15 cellular contexts compared by ENCODE assay signal in the genomic region with DNA sequence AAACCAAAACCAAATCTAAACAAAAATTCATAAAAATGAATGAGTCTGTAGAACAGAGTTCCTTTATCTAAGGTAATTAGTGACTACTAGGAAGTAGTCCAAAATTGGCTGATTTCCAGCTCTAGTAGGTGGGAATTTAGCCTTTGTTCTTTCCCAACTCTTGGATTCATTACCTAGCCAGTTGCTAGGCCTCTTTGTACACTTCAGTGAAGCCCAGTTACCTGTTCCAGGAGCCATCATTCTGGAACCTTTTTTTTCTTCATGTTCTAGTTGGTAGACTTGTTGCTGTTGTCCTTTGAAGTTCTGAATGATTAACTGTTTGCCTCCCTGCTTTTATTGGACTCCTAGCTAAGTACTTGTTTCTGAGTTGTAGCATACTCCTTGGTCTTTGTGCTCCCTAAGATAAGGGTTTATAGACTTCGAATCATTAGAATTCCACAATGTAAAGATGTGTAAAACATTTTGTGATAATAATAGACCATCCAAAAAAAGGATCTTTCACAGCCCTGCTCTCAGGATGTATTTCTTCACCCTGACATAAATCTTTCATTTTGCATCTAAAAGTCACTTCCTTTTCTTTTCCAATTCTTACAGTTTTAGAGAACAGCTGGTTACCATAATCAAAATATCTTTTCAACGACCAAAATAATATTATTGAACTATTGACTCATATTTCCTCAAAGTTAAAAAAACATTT. TPM values are rescaled to one million over a fixed set of nuclear protein-coding genes. Genes with fewer than 3 reads are reported as not detected.
A peak's percentile ranks its signal among the peaks of the same experiment; 100 is the strongest.
DNase-seq lines count a peak whose midpoint lies in the region; ATAC-seq, FAIRE-seq and TF ChIP-seq lines count a peak whose summit lies in the region.
"Had no signal": no experiment of that assay in that cellular context is flagged by ENCODE, and none has a peak within 500 bp of the region (broad histone marks: within the 10 kb centered on the region; RNA-seq: fewer than 3 reads in every experiment).

No MANE protein-coding gene starts in this region.

- peaks cover 0 to 2% of the 10 kb centered on the region in 2 donors for H3K4me1 ChIP-seq in kidney (ENCODE audit: control insufficient read depth in 1 of 2, insufficient read depth in 1 of 2, low read depth in 1 of 2, low read length in 2 of 2)
- H3K4me1 ChIP-seq: gastrocnemius medialis had no signal

- ATAC-seq in GM21619 (IDR thresholded peaks at IDR 0.05; ENCODE audit: unreplicated experiment) (peak; percentile 27), HG03280 (IDR thresholded peaks at IDR 0.05; ENCODE audit: unreplicated experiment) (no peak)
- ATAC-seq: gastrocnemius medialis had no signal

- H3K36me3 ChIP-seq in kidney (ENCODE audit: control insufficient read depth in 1 of 2, insufficient read depth in 2 of 2, low read length in 2 of 2), result no peaks in the 10 kb centered on the region
- H3K36me3 ChIP-seq: gastrocnemius medialis, neural progenitor cell had no signal

- no peak overlapping the region for H3K4me3 ChIP-seq in kidney (ENCODE audit: low read length in 2 of 2)
- H3K4me3 ChIP-seq: gastrocnemius medialis, neural progenitor cell had no signal

- no peak for TF ChIP-seq CTCF in kidney (IDR thresholded peaks at IDR 0.05; ENCODE audit: borderline replicate concordance, extremely low read depth, insufficient read depth)

- intact Hi-C loops in kidney (cut with DNase I), result no loop called here

- peak; percentile 77 for FAIRE-seq in kidney (lab: Jason Lieb, UNC)
- FAIRE-seq: HTR-8/SVneo had no signal

- H3K27ac ChIP-seq in kidney (ENCODE audit: low read depth in 2 of 2, low read length in 2 of 2), result no peak overlapping the region
- H3K27ac ChIP-seq: gastrocnemius medialis, neural progenitor cell had no signal

- DNase-seq in AML-193 (lab: John Stamatoyannopoulos, UW), result peak; percentile 24 to 41
- peak; percentile 47 to 93 for DNase-seq in NOMO-1 (lab: John Stamatoyannopoulos, UW; ENCODE audit: unreplicated experiment in 2 of 2)
- DNase-seq in kidney, result no peak
- DNase-seq in NK-92 (lab: John Stamatoyannopoulos, UW; ENCODE audit: unreplicated experiment), result no peak
- no peak for DNase-seq in NCI-H2081 (lab: John Stamatoyannopoulos, UW)
- DNase-seq in GM19238 (ENCODE audit: insufficient read length, low spot score), result no peak
- DNase-seq: activated CD8-positive, alpha-beta memory T cell treated with anti-CD3 and anti-CD28 coated beads, Interleukin-2, amount 50 U/mL, for 4 hours; activated naive CD8-positive, alpha-beta T cell treated with anti-CD3 and anti-CD28 coated beads, Interleukin-2, amount 10 ng/mL, durations not matched to agents 7 days and 5 days; cortex of kidney; gastrocnemius medialis; NCI-H2029 treated with DMSO at 0.1 percent for 48 hours had no signal

- no peak overlapping the region for H3K9ac ChIP-seq in kidney (ENCODE audit: low read length in 2 of 2)
- H3K9ac ChIP-seq: neural progenitor cell had no signal

- H3K9me3 ChIP-seq in kidney (ENCODE audit: control insufficient read depth in 1 of 2, low read length in 2 of 2), result no peaks in the 10 kb centered on the region
- H3K9me3 ChIP-seq: gastrocnemius medialis had no signal

RNA-seq across cellular contexts. Expression of a gene that starts 9.8 kb away (rescaled TPM):
- 8.4 TPM for total RNA-seq in kidney
- 3.4 TPM for polyA plus RNA-seq in kidney (ENCODE audit: insufficient read depth, low read depth, low replicate concordance)

Comparison
In these comparisons a context has a peak if more than half of its experiments do, and no peak if none do; other contexts are left out.
1. DNase-seq: peak in AML-193 (2 of 2) and NOMO-1 (2 of 2); none in kidney (single experiment), NK-92 (single experiment), NCI-H2081 (0 of 2) and GM19238 (single experiment).